ENCODE assay signal across 1 cellular context in the genomic region with DNA sequence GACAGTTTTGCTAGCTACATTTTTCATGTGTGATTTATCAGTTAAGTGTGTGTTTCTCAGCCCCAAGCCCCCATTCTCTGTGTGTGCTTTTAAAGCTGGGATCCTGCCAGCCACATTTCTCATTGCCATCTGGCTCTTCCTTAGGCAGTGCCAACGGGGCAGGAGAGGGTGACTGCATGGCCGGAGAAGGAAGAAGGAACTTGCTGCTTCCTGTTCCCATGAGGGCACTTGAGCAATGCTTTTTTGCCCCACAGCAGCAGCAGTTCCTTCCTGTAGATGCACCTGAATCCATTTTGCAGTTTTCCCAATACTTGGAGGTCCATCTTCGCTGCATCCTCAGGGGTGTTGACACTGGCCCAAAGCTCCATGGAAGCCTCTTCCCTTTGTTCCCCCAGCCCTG.
TF ChIP-seq lines count a peak whose summit lies in the region.

No MANE protein-coding gene starts in this region.

TF ChIP-seq in HepG2, 621 proteins besides CTCF, POLR2A, EP300 and RAD21 (continued from another document):
- TF ChIP-seq, protein P1, sequence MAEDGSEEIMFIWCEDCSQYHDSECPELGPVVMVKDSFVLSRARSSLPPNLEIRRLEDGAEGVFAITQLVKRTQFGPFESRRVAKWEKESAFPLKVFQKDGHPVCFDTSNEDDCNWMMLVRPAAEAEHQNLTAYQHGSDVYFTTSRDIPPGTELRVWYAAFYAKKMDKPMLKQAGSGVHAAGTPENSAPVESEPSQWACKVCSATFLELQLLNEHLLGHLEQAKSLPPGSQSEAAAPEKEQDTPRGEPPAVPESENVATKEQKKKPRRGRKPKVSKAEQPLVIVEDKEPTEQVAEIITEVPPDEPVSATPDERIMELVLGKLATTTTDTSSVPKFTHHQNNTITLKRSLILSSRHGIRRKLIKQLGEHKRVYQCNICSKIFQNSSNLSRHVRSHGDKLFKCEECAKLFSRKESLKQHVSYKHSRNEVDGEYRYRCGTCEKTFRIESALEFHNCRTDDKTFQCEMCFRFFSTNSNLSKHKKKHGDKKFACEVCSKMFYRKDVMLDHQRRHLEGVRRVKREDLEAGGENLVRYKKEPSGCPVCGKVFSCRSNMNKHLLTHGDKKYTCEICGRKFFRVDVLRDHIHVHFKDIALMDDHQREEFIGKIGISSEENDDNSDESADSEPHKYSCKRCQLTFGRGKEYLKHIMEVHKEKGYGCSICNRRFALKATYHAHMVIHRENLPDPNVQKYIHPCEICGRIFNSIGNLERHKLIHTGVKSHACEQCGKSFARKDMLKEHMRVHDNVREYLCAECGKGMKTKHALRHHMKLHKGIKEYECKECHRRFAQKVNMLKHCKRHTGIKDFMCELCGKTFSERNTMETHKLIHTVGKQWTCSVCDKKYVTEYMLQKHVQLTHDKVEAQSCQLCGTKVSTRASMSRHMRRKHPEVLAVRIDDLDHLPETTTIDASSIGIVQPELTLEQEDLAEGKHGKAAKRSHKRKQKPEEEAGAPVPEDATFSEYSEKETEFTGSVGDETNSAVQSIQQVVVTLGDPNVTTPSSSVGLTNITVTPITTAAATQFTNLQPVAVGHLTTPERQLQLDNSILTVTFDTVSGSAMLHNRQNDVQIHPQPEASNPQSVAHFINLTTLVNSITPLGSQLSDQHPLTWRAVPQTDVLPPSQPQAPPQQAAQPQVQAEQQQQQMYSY (CRISPR knock-in tag; IDR thresholded peaks at IDR 0.05) = no peak
- no peak for TF ChIP-seq ZBTB42 (CRISPR knock-in tag; IDR thresholded peaks at IDR 0.05)
- TF ChIP-seq ZNF563 (CRISPR knock-in tag; IDR thresholded peaks at IDR 0.05) = no peak
- TF ChIP-seq, protein P2, sequence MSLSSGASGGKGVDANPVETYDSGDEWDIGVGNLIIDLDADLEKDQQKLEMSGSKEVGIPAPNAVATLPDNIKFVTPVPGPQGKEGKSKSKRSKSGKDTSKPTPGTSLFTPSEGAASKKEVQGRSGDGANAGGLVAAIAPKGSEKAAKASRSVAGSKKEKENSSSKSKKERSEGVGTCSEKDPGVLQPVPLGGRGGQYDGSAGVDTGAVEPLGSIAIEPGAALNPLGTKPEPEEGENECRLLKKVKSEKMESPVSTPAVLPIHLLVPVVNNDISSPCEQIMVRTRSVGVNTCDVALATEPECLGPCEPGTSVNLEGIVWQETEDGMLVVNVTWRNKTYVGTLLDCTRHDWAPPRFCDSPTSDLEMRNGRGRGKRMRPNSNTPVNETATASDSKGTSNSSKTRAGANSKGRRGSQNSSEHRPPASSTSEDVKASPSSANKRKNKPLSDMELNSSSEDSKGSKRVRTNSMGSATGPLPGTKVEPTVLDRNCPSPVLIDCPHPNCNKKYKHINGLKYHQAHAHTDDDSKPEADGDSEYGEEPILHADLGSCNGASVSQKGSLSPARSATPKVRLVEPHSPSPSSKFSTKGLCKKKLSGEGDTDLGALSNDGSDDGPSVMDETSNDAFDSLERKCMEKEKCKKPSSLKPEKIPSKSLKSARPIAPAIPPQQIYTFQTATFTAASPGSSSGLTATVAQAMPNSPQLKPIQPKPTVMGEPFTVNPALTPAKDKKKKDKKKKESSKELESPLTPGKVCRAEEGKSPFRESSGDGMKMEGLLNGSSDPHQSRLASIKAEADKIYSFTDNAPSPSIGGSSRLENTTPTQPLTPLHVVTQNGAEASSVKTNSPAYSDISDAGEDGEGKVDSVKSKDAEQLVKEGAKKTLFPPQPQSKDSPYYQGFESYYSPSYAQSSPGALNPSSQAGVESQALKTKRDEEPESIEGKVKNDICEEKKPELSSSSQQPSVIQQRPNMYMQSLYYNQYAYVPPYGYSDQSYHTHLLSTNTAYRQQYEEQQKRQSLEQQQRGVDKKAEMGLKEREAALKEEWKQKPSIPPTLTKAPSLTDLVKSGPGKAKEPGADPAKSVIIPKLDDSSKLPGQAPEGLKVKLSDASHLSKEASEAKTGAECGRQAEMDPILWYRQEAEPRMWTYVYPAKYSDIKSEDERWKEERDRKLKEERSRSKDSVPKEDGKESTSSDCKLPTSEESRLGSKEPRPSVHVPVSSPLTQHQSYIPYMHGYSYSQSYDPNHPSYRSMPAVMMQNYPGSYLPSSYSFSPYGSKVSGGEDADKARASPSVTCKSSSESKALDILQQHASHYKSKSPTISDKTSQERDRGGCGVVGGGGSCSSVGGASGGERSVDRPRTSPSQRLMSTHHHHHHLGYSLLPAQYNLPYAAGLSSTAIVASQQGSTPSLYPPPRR (CRISPR knock-in tag; IDR thresholded peaks at IDR 0.05; ENCODE audit: borderline replicate concordance) = no peak
